8 cellular contexts compared by ENCODE assay signal in the genomic region with DNA sequence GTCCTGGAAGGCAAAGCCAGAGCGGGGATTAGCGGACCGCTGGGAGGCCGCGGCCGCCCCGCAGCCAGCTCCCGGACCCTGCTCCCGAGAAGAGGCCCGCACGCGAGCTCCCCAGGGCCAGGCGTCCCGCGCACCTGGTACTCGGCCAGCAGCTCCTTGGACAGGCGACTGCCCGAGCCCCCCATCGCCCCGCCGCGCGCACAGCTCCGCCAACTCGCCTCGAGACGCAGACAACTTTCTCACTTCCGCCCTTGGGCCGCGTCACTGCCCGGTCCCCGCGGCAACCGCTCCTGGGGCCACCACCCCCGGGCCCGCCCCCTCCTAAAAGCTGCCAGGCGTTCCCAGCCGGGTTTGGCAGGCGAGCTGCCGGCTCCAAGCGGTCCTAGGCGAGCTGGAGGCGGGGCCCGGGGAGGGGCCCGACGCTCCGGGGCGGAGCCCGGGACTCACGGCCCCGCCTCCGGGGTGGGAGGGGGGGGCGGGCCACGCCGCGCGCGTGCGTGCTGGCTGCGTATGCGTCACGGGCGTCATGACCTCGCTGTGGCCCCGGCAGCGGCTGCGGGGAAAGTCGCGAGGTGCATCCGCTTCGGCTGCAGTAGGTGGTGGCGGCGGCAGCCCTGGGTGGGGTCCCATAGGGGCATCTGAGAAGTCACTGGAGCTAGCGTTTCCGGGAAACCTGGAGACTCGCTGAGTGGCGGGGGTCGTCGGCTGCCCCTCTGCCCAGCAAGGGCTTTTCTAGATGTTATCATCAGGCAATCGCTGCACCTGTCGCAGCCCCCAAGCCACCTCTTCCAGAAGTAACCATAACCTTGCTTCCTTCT. TPM values are rescaled to one million over a fixed set of nuclear protein-coding genes. Genes with fewer than 3 reads are reported as not detected.
DNase-seq lines count a peak whose midpoint lies in the region; ATAC-seq, FAIRE-seq and TF ChIP-seq lines count a peak whose summit lies in the region.

A gene (minus strand): TSS at position 241 of the 818 bp plus-strand sequence. CDS start 56 bp downstream, at position 185.
A gene with protein sequence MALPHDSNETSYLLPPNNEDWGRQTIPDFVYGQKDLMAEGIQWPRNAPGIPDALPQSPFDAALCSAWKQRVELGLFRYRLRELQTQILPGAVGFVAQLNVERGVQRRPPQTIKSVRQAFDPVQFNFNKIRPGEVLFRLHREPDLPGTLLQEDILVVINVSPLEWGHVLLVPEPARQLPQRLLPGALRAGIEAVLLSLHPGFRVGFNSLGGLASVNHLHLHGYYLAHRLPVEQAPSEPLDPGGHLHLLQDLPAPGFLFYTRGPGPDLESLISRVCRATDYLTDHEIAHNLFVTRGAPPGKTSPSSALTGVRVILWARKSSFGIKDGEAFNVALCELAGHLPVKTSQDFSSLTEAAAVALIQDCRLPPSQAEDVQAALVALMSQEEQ (plus strand): TSS at position 509 of the 818 bp plus-strand sequence. CDS start 6,700 bp downstream, outside the sequence.

- H3K27me3 ChIP-seq in psoas muscle (ENCODE audit: insufficient read depth in 3 of 3, low read length in 2 of 3): no peaks in the 10 kb centered on the region

- peaks cover 39% of the 10 kb centered on the region for H3K4me1 ChIP-seq in psoas muscle

- peak; percentile 94 for TF ChIP-seq POLR2A in GM18505 (IDR thresholded peaks at IDR 0.05; ENCODE audit: borderline replicate concordance, extremely low read depth, insufficient read depth, insufficient read length)

- H3K27ac ChIP-seq in angular gyrus (ENCODE audit: low read depth, low read length) (peak within 1 kb of the TSS; percentile 82), psoas muscle (peak within 1 kb of the TSS; percentile 94)

- intact Hi-C loops in left ventricle myocardium superior (cut with micrococcal nuclease) (no loop called here), psoas muscle (cut with DNase I) (no loop called here)

- peak; percentile 89 for ATAC-seq in GM18505 (IDR thresholded peaks at IDR 0.05; ENCODE audit: unreplicated experiment)
- ATAC-seq in HG02970 (IDR thresholded peaks at IDR 0.05; ENCODE audit: low FRiP score, unreplicated experiment): peak; percentile 92
- ATAC-seq in left ventricle myocardium superior: peak; percentile 94
- ATAC-seq in psoas muscle: peak; percentile 93 to 96 (median 94)

- H3K36me3 ChIP-seq in psoas muscle (ENCODE audit: insufficient read depth in 1 of 2, low read depth in 1 of 2): peaks cover 7 to 57% of the 10 kb centered on the region in 2 donors

- no peaks in the 10 kb centered on the region for H3K9me3 ChIP-seq in psoas muscle

- no peak for TF ChIP-seq CTCF in psoas muscle (IDR thresholded peaks at IDR 0.05)

- no peak for FAIRE-seq in urothelium cell line (lab: Jason Lieb, UNC)

- peak within 1 kb of the TSS; percentile 86 for H3K4me3 ChIP-seq in psoas muscle

- DNase-seq in NCI-H187 treated with DMSO at 0.1 percent for 48 hours (lab: John Stamatoyannopoulos, UW): peak; percentile 52
- peak; percentile 94 to 98 (median 96) for DNase-seq in T-helper 2 cell
- peak; percentile 99 for DNase-seq in left ventricle myocardium superior
- DNase-seq in psoas muscle: peak; percentile 98 to 99
- DNase-seq in urothelium cell line (ENCODE audit: low spot score): peak; percentile 99

- 0 to 1% (median 0%) methylated on average over 60 to 81 of the region's 81 CpGs for whole genome bisulfite sequencing in psoas muscle, 3 donors

RNA-seq across cellular contexts. Expression of the first gene that starts in this region (rescaled TPM):
- total RNA-seq in left ventricle myocardium superior: 71.7 TPM
- 10 to 100 TPM; 45.7 to 58.1 (median 56.6) TPM for total RNA-seq in psoas muscle
- 100 to 1,000 TPM in 1 of 3 donors, 10 to 100 TPM in 2; 72.0 to 154 (median 96.5) TPM for polyA plus RNA-seq in psoas muscle

RNA-seq across cellular contexts. Expression of the second gene that starts in this region (rescaled TPM):
- total RNA-seq in left ventricle myocardium superior (13.8 TPM), psoas muscle (1 to 10 TPM; 1.3 to 4.5 (median 2.6) TPM)
- 1 to 10 TPM in 2 of 3 donors, under 1 TPM in 1; 0.96 to 5.9 (median 3.1) TPM for polyA plus RNA-seq in psoas muscle

Comparison
In these comparisons a context has a peak if more than half of its experiments do, and no peak if none do; other contexts are left out.
1. Peak in every context shown above with its lines: DNase-seq, ATAC-seq, H3K4me3 ChIP-seq and H3K27ac ChIP-seq.